In genomic region chr16:4307215-4308037, GRCh38 we compare ENCODE assay signal across 8 cellular contexts. TPM values are rescaled to one million over a fixed set of nuclear protein-coding genes. Genes with fewer than 3 reads are reported as not detected.
DNase-seq lines count a peak whose midpoint lies in the region; ATAC-seq and TF ChIP-seq lines count a peak whose summit lies in the region.

No MANE protein-coding gene starts in this region.

- POLR2A ChIA-PET in activated CD4-positive, alpha-beta memory T cell treated with anti-CD3 and anti-CD28 coated beads for 36 hours (lab: Charles Lee), result interaction anchor here (0.9 to 1.5 kb wide), 3 partner anchors 10 to 54 kb away, joined by 3 to 5 read pairs (median 3); no protein-coding TSS in a partner anchor

- DNase-seq in AG09319 (ENCODE audit: extremely low read depth, low read depth) (peak; percentile 89), NCI-H748 treated with DMSO at 0.1 percent for 48 hours (lab: John Stamatoyannopoulos, UW) (peak; percentile 67), lung microvascular endothelial cell (ENCODE audit: low read depth in 2 of 2) (peak; percentile 77 to 88)
- DNase-seq in activated CD4-positive, alpha-beta memory T cell treated with anti-CD3 and anti-CD28 coated beads for 36 hours, result peak; percentile 97
- DNase-seq in stimulated activated CD4-positive, alpha-beta T cell treated with anti-CD3 and anti-CD28 coated beads, TNF-alpha, amount 100 ng/mL, for 4 hours (ENCODE audit: low read depth in 3 of 3), result peak; percentile 93 to 95 (median 94)

- CTCF ChIA-PET in activated CD4-positive, alpha-beta memory T cell treated with anti-CD3 and anti-CD28 coated beads for 36 hours (lab: Charles Lee), result interaction anchor here (0.9 to 5.0 kb wide), 4 partner anchors 10 to 54 kb away, joined by 3 to 33 read pairs (median 4); no protein-coding TSS in a partner anchor

- no peaks in the 10 kb centered on the region for H3K27me3 ChIP-seq in ectodermal cell (ENCODE audit: control insufficient read depth, insufficient read depth, low read length, poor library complexity, severe bottlenecking)

- peaks cover 9% of the 10 kb centered on the region for H3K36me3 Mint-ChIP-seq in activated CD4-positive, alpha-beta memory T cell treated with anti-CD3 and anti-CD28 coated beads for 36 hours

- peak overlapping the region; percentile 70 for H3K4me3 ChIP-seq in ectodermal cell (ENCODE audit: insufficient read depth, low read depth, low read length)

- ATAC-seq in GM19035 (IDR thresholded peaks at IDR 0.05; ENCODE audit: unreplicated experiment), result peak; percentile 89
- ATAC-seq in HG03280 (IDR thresholded peaks at IDR 0.05; ENCODE audit: unreplicated experiment), result peak; percentile 93

- peak overlapping the region; percentile 90 for H3K27ac Mint-ChIP-seq in activated CD4-positive, alpha-beta memory T cell treated with anti-CD3 and anti-CD28 coated beads for 36 hours

- H3K9me3 Mint-ChIP-seq in activated CD4-positive, alpha-beta memory T cell treated with anti-CD3 and anti-CD28 coated beads for 36 hours, result no peaks in the 10 kb centered on the region

- peak overlapping the region; percentile 44 for H3K27ac ChIP-seq in ectodermal cell (ENCODE audit: insufficient read depth, low read depth, low read length, poor library complexity, severe bottlenecking)

- no peak for TF ChIP-seq CTCF in AG09319 (IDR thresholded peaks at IDR 0.05; ENCODE audit: low read depth, low read length)

- WGBS in ectodermal cell, 2 experiments, result 6% methylated on average over 68 of the region's 68 CpGs

- H3K4me3 Mint-ChIP-seq in activated CD4-positive, alpha-beta memory T cell treated with anti-CD3 and anti-CD28 coated beads for 36 hours, result peak overlapping the region; percentile 90

- peaks cover 30% of the 10 kb centered on the region for H3K4me1 ChIP-seq in ectodermal cell (ENCODE audit: control insufficient read depth, insufficient read depth, low read length)

- no peaks in the 10 kb centered on the region for H3K27me3 Mint-ChIP-seq in activated CD4-positive, alpha-beta memory T cell treated with anti-CD3 and anti-CD28 coated beads for 36 hours

- H3K36me3 ChIP-seq in ectodermal cell (ENCODE audit: control insufficient read depth, insufficient read depth, low read length), result no peaks in the 10 kb centered on the region

- intact Hi-C loops in activated CD4-positive, alpha-beta memory T cell treated with anti-CD3 and anti-CD28 coated beads for 36 hours (cut with micrococcal nuclease), result loop anchor here (1.0 to 5.0 kb wide), 5 partner anchors 36 to 125 kb away; partner anchors contain the start of genes CORO7 and PAM16

- H3K4me1 Mint-ChIP-seq in activated CD4-positive, alpha-beta memory T cell treated with anti-CD3 and anti-CD28 coated beads for 36 hours (ENCODE audit: low read depth), result peaks cover 33% of the 10 kb centered on the region

- H3K9me3 ChIP-seq in ectodermal cell (ENCODE audit: control insufficient read depth, low read length), result no peaks in the 10 kb centered on the region

RNA-seq across cellular contexts. Expression of gene GLIS2, which starts 8.4 kb away (rescaled TPM):
- total RNA-seq in activated CD4-positive, alpha-beta memory T cell treated with anti-CD3 and anti-CD28 coated beads for 36 hours, result under 1 TPM; 0.52 to 0.68 TPM
- 10.6 TPM for polyA plus RNA-seq in ectodermal cell (2013, experiment 1 of 4)
- polyA plus RNA-seq in ectodermal cell (2013, experiment 2 of 4), result 10.8 TPM
- polyA plus RNA-seq in ectodermal cell (2013, experiment 3 of 4), result 9.1 TPM
- polyA plus RNA-seq in ectodermal cell (2013, experiment 4 of 4), result 10.0 TPM
- 0.20 and 0.65 TPM in 2 replicates for total RNA-seq in lung microvascular endothelial cell

RNA-seq across cellular contexts. Expression of gene TFAP4, which starts 34.6 kb away (rescaled TPM):
- 10 to 100 TPM; 24.5 to 24.7 TPM for total RNA-seq in activated CD4-positive, alpha-beta memory T cell treated with anti-CD3 and anti-CD28 coated beads for 36 hours
- polyA plus RNA-seq in ectodermal cell (2013, experiment 1 of 4), result 34.6 TPM
- 28.0 TPM for polyA plus RNA-seq in ectodermal cell (2013, experiment 2 of 4)
- polyA plus RNA-seq in ectodermal cell (2013, experiment 3 of 4), result 25.0 TPM
- polyA plus RNA-seq in ectodermal cell (2013, experiment 4 of 4), result 25.2 TPM
- total RNA-seq in lung microvascular endothelial cell, result 2.8 and 3.0 TPM in 2 replicates

RNA-seq across cellular contexts. Expression of gene PAM16, which starts 43.7 kb away (rescaled TPM):
- 10 to 100 TPM; 52.8 to 63.4 TPM for total RNA-seq in activated CD4-positive, alpha-beta memory T cell treated with anti-CD3 and anti-CD28 coated beads for 36 hours
- polyA plus RNA-seq in ectodermal cell (2013, experiment 1 of 4), result 40.9 TPM
- 41.8 TPM for polyA plus RNA-seq in ectodermal cell (2013, experiment 2 of 4)
- polyA plus RNA-seq in ectodermal cell (2013, experiment 3 of 4), result 46.4 TPM
- polyA plus RNA-seq in ectodermal cell (2013, experiment 4 of 4), result 47.3 TPM
- total RNA-seq in lung microvascular endothelial cell, result 16.3 and 21.0 TPM in 2 replicates

Comparison
In these comparisons a context has a peak if more than half of its experiments do, and no peak if none do; other contexts are left out.
1. Peak in every context shown above with its lines: DNase-seq, ATAC-seq, H3K4me3 ChIP-seq and H3K27ac ChIP-seq.